20 cellular contexts compared by ENCODE assay signal in genomic region chr6:40457261-40457660, GRCh38.
A peak's percentile ranks its signal among the peaks of the same experiment; 100 is the strongest.
DNase-seq lines count a peak whose midpoint lies in the region; ATAC-seq and TF ChIP-seq lines count a peak whose summit lies in the region.
"Had no signal": no experiment of that assay in that cellular context is flagged by ENCODE, and none has a peak within 500 bp of the region (broad histone marks: within the 10 kb centered on the region; RNA-seq: fewer than 3 reads in every experiment).

No MANE protein-coding gene starts in this region.

- no peaks in the 10 kb centered on the region for H3K4me1 ChIP-seq in foreskin keratinocyte
- H3K4me1 ChIP-seq: BLaER1 treated with 17β-estradiol and CSF1 and Interleukin-3, amounts not matched to agents 10 nM and 100 nM had no signal

- peak overlapping the region; percentile 38 for H3K27ac ChIP-seq in VCaP
- no peak overlapping the region for H3K27ac ChIP-seq in foreskin keratinocyte
- H3K27ac ChIP-seq: BLaER1 treated with 17β-estradiol and CSF1 and Interleukin-3, amounts not matched to agents 10 nM and 100 nM; HL-60 had no signal

- H3K27me3 ChIP-seq in foreskin keratinocyte = no peaks in the 10 kb centered on the region
- H3K27me3 ChIP-seq: BLaER1 treated with 17β-estradiol and CSF1 and Interleukin-3, amounts not matched to agents 10 nM and 100 nM had no signal

- DNase-seq in ELR (ENCODE audit: low read depth) (peak; percentile 9), foreskin keratinocyte (peak in 1 of 2 donors; percentile 51), retinal pigment epithelial cell (ENCODE audit: low read depth) (peak; percentile 11), Ammon's horn (ENCODE audit: low spot score) (no peak), SKM-1 (lab: John Stamatoyannopoulos, UW; ENCODE audit: unreplicated experiment) (no peak), NCI-H1092 (lab: John Stamatoyannopoulos, UW) (no peak)
- DNase-seq: 8988T; Calu3; CD8-positive, alpha-beta T cell; DMS53; DND-41; EL; GOT3; H7; HFFc6; IMR-90 had no signal

- no peak for TF ChIP-seq CTCF in VCaP (conservative IDR thresholded peaks at IDR 0.05)
- no peak for TF ChIP-seq CTCF in foreskin keratinocyte (conservative IDR thresholded peaks at IDR 0.05)
- TF ChIP-seq CTCF in retinal pigment epithelial cell (conservative IDR thresholded peaks at IDR 0.05; ENCODE audit: low read depth, low read length) = no peak

- peak; percentile 64 for ATAC-seq in foreskin keratinocyte
- ATAC-seq: CD8-positive, alpha-beta T cell; HCT116 had no signal

- H3K4me3 ChIP-seq in retinal pigment epithelial cell (ENCODE audit: low read length) = no peak overlapping the region
- H3K4me3 ChIP-seq: BLaER1 treated with 17β-estradiol and CSF1 and Interleukin-3, amounts not matched to agents 10 nM and 100 nM had no signal

Comparison
In these comparisons a context has a peak if more than half of its experiments do, and no peak if none do; other contexts are left out.
1. DNase-seq: peak in ELR (single experiment) and retinal pigment epithelial cell (single experiment); none in Ammon's horn (single experiment), SKM-1 (single experiment) and NCI-H1092 (single experiment).